ENCODE assay signal across 9 cellular contexts in genomic region chr11:73384871-73385692, GRCh38. TPM values are rescaled to one million over a fixed set of nuclear protein-coding genes. Genes with fewer than 3 reads are reported as not detected.
A peak's percentile ranks its signal among the peaks of the same experiment; 100 is the strongest.
DNase-seq lines count a peak whose midpoint lies in the region; ATAC-seq and TF ChIP-seq lines count a peak whose summit lies in the region.
"Had no signal": no experiment of that assay in that cellular context is flagged by ENCODE, and none has a peak within 500 bp of the region (broad histone marks: within the 10 kb centered on the region; RNA-seq: fewer than 3 reads in every experiment).

No MANE protein-coding gene starts in this region.

- peak; percentile 76 for ATAC-seq in activated CD4-positive, alpha-beta T cell treated with anti-CD3 and anti-CD28 coated beads for 36 hours
- ATAC-seq in HG03135 (IDR thresholded peaks at IDR 0.05; ENCODE audit: unreplicated experiment) (peak; percentile 61), WTC11 (no peak), right cardiac atrium (peak; percentile 30 to 31)

- peaks cover 52% of the 10 kb centered on the region for H3K4me1 Mint-ChIP-seq in activated CD4-positive, alpha-beta T cell treated with anti-CD3 and anti-CD28 coated beads for 36 hours
- peaks cover 11% of the 10 kb centered on the region for H3K4me1 Mint-ChIP-seq in WTC11
- peaks cover 82% of the 10 kb centered on the region for H3K4me1 Mint-ChIP-seq in stimulated activated naive CD8-positive, alpha-beta T cell treated with anti-CD3 and anti-CD28 coated beads, Interleukin-15, Interleukin-2, amounts not matched to agents 100 ng/mL and 50 ng/mL, for 24 hours (ENCODE audit: low read depth)

- no peak overlapping the region for H3K4me3 Mint-ChIP-seq in activated CD4-positive, alpha-beta T cell treated with anti-CD3 and anti-CD28 coated beads for 36 hours
- H3K4me3 Mint-ChIP-seq in WTC11, result no peak overlapping the region
- peak overlapping the region; percentile 48 for H3K4me3 Mint-ChIP-seq in stimulated activated naive CD8-positive, alpha-beta T cell treated with anti-CD3 and anti-CD28 coated beads, Interleukin-15, Interleukin-2, amounts not matched to agents 100 ng/mL and 50 ng/mL, for 24 hours

- H3K27me3 Mint-ChIP-seq in activated CD4-positive, alpha-beta T cell treated with anti-CD3 and anti-CD28 coated beads for 36 hours, result no peaks in the 10 kb centered on the region
- H3K27me3 Mint-ChIP-seq in WTC11 (ENCODE audit: low read depth), result no peaks in the 10 kb centered on the region
- no peaks in the 10 kb centered on the region for H3K27me3 Mint-ChIP-seq in stimulated activated naive CD8-positive, alpha-beta T cell treated with anti-CD3 and anti-CD28 coated beads, Interleukin-15, Interleukin-2, amounts not matched to agents 100 ng/mL and 50 ng/mL, for 24 hours

- CTCF ChIA-PET in activated CD4-positive, alpha-beta T cell treated with anti-CD3 and anti-CD28 coated beads for 36 hours (lab: Charles Lee), result interaction anchor here (0.6 to 2.8 kb wide), 7 partner anchors 14 to 597 kb away, joined by 3 to 12 read pairs (median 4); partner anchors contain the start of gene UCP2
- CTCF ChIA-PET in WTC11 (lab: Charles Lee), result interaction anchor here (0.7 to 5.1 kb wide), 12 partner anchors 8 to 293 kb away, joined by 3 to 41 read pairs (median 7); partner anchors contain the start of gene RELT

- POLR2A ChIA-PET in activated CD4-positive, alpha-beta T cell treated with anti-CD3 and anti-CD28 coated beads for 36 hours (lab: Charles Lee), result interaction anchor here (0.5 to 0.6 kb wide), 2 partner anchors 206 to 810 kb away, joined by 3 read pairs; no protein-coding TSS in a partner anchor
- POLR2A ChIA-PET in WTC11 (lab: Charles Lee), result no interaction called here

- 60% methylated on average over 21 of the region's 21 CpGs for WGBS in right cardiac atrium

- H3K27me3 ChIP-seq in right cardiac atrium (ENCODE audit: control insufficient read depth, insufficient read depth), result no peaks in the 10 kb centered on the region

- no peak overlapping the region for H3K27ac ChIP-seq in right cardiac atrium (ENCODE audit: low read length)
- H3K27ac ChIP-seq: C4-2B had no signal

- intact Hi-C loops in activated CD4-positive, alpha-beta T cell treated with anti-CD3 and anti-CD28 coated beads for 36 hours (cut with DNase I, micrococcal nuclease), result no loop called here
- intact Hi-C loops in right cardiac atrium (cut with DNase I), result no loop called here

- TF ChIP-seq CTCF in WTC11 (IDR thresholded peaks at IDR 0.05), result no peak

- no peak overlapping the region for H3K4me3 ChIP-seq in right cardiac atrium (ENCODE audit: low read length)

- peak; percentile 56 for DNase-seq in activated CD4-positive, alpha-beta T cell treated with anti-CD3 and anti-CD28 coated beads for 36 hours
- no peak for DNase-seq in activated CD4-positive, alpha-beta T cell treated with anti-CD3 and anti-CD28 coated beads, Interleukin-2, amount 50 U/mL, for 1 hour
- DNase-seq in WTC11 (ENCODE audit: low spot score), result no peak
- peak; percentile 58 to 87 (median 83) for DNase-seq in right cardiac atrium
- DNase-seq in NCI-H1092 (lab: John Stamatoyannopoulos, UW), result no peak
- no peak for DNase-seq in HT-29 (ENCODE audit: low spot score)

- H3K9me3 Mint-ChIP-seq in activated CD4-positive, alpha-beta T cell treated with anti-CD3 and anti-CD28 coated beads for 36 hours (ENCODE audit: low read depth), result no peaks in the 10 kb centered on the region
- H3K9me3 Mint-ChIP-seq in WTC11, result no peaks in the 10 kb centered on the region
- H3K9me3 Mint-ChIP-seq in stimulated activated naive CD8-positive, alpha-beta T cell treated with anti-CD3 and anti-CD28 coated beads, Interleukin-15, Interleukin-2, amounts not matched to agents 100 ng/mL and 50 ng/mL, for 24 hours, result no peaks in the 10 kb centered on the region

- H3K9me3 ChIP-seq in right cardiac atrium (ENCODE audit: control insufficient read depth, low read length), result no peaks in the 10 kb centered on the region

- H3K27ac Mint-ChIP-seq in activated CD4-positive, alpha-beta T cell treated with anti-CD3 and anti-CD28 coated beads for 36 hours, result peak overlapping the region; percentile 65
- peak overlapping the region; percentile 32; the same call in 1 of the 2 replicates for H3K27ac Mint-ChIP-seq in WTC11
- peak overlapping the region; percentile 83 for H3K27ac Mint-ChIP-seq in stimulated activated naive CD8-positive, alpha-beta T cell treated with anti-CD3 and anti-CD28 coated beads, Interleukin-15, Interleukin-2, amounts not matched to agents 100 ng/mL and 50 ng/mL, for 24 hours

- peaks cover 13% of the 10 kb centered on the region for H3K4me1 ChIP-seq in right cardiac atrium (ENCODE audit: control insufficient read depth, insufficient read depth, low read length)

- H3K36me3 Mint-ChIP-seq in activated CD4-positive, alpha-beta T cell treated with anti-CD3 and anti-CD28 coated beads for 36 hours (ENCODE audit: low read depth), result no peaks in the 10 kb centered on the region
- H3K36me3 Mint-ChIP-seq in WTC11, result no peaks in the 10 kb centered on the region
- peaks cover 5% of the 10 kb centered on the region for H3K36me3 Mint-ChIP-seq in stimulated activated naive CD8-positive, alpha-beta T cell treated with anti-CD3 and anti-CD28 coated beads, Interleukin-15, Interleukin-2, amounts not matched to agents 100 ng/mL and 50 ng/mL, for 24 hours (ENCODE audit: low read depth)

TF ChIP-seq in WTC11, 78 proteins besides CTCF, POLR2A, EP300 and RAD21:
- TF ChIP-seq EMX1 (CRISPR knock-in tag; IDR thresholded peaks at IDR 0.05) (no peak), NFE2L1 (CRISPR knock-in tag; IDR thresholded peaks at IDR 0.05) (no peak), PRRX2 (CRISPR knock-in tag; IDR thresholded peaks at IDR 0.05) (no peak), CREM (CRISPR knock-in tag; IDR thresholded peaks at IDR 0.05) (no peak), MXD4 (CRISPR knock-in tag; IDR thresholded peaks at IDR 0.05; ENCODE audit: borderline replicate concordance) (no peak)
- TF ChIP-seq, protein P1, sequence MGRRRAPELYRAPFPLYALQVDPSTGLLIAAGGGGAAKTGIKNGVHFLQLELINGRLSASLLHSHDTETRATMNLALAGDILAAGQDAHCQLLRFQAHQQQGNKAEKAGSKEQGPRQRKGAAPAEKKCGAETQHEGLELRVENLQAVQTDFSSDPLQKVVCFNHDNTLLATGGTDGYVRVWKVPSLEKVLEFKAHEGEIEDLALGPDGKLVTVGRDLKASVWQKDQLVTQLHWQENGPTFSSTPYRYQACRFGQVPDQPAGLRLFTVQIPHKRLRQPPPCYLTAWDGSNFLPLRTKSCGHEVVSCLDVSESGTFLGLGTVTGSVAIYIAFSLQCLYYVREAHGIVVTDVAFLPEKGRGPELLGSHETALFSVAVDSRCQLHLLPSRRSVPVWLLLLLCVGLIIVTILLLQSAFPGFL (CRISPR knock-in tag; IDR thresholded peaks at IDR 0.05; ENCODE audit: borderline replicate concordance), result no peak
- TF ChIP-seq, protein P2, sequence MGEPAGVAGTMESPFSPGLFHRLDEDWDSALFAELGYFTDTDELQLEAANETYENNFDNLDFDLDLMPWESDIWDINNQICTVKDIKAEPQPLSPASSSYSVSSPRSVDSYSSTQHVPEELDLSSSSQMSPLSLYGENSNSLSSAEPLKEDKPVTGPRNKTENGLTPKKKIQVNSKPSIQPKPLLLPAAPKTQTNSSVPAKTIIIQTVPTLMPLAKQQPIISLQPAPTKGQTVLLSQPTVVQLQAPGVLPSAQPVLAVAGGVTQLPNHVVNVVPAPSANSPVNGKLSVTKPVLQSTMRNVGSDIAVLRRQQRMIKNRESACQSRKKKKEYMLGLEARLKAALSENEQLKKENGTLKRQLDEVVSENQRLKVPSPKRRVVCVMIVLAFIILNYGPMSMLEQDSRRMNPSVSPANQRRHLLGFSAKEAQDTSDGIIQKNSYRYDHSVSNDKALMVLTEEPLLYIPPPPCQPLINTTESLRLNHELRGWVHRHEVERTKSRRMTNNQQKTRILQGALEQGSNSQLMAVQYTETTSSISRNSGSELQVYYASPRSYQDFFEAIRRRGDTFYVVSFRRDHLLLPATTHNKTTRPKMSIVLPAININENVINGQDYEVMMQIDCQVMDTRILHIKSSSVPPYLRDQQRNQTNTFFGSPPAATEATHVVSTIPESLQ (CRISPR knock-in tag; IDR thresholded peaks at IDR 0.05), result no peak

RNA-seq across cellular contexts. Expression of gene RELT, which starts 8.9 kb away (rescaled TPM):
- 10 to 100 TPM; 18.5 to 21.3 TPM for total RNA-seq in activated CD4-positive, alpha-beta T cell treated with anti-CD3 and anti-CD28 coated beads for 36 hours
- total RNA-seq in WTC11 (2021) (5.7 to 6.7 TPM (median 5.9 TPM) in 3 replicates), right cardiac atrium (10 to 100 TPM in 1 of 4 donors, 1 to 10 TPM in 3; 3.9 to 11.2 (median 7.0) TPM)
- polyA plus RNA-seq in right cardiac atrium, result 4.1 TPM
- total RNA-seq in HT-29 (2014; rRNA removed; shearing (Covaris generic)), result 20.9 and 21.5 TPM in 2 replicates

Comparison
In these comparisons a context has a peak if more than half of its experiments do, and no peak if none do; other contexts are left out.
1. DNase-seq: peak in activated CD4-positive, alpha-beta T cell treated with anti-CD3 and anti-CD28 coated beads for 36 hours (single experiment) and right cardiac atrium (3 of 3); none in activated CD4-positive, alpha-beta T cell treated with anti-CD3 and anti-CD28 coated beads, Interleukin-2, amount 50 U/mL, for 1 hour (single experiment), WTC11 (single experiment), NCI-H1092 (single experiment) and HT-29 (single experiment).
2. H3K27ac Mint-ChIP-seq: peak in every context shown above with its lines; median percentile 83 in stimulated activated naive CD8-positive, alpha-beta T cell treated with anti-CD3 and anti-CD28 coated beads, Interleukin-15, Interleukin-2, amounts not matched to agents 100 ng/mL and 50 ng/mL, for 24 hours; 65 in activated CD4-positive, alpha-beta T cell treated with anti-CD3 and anti-CD28 coated beads for 36 hours; 32 in WTC11.